Comparison of ENCODE assay signal across 19 cellular contexts in the genomic region with DNA sequence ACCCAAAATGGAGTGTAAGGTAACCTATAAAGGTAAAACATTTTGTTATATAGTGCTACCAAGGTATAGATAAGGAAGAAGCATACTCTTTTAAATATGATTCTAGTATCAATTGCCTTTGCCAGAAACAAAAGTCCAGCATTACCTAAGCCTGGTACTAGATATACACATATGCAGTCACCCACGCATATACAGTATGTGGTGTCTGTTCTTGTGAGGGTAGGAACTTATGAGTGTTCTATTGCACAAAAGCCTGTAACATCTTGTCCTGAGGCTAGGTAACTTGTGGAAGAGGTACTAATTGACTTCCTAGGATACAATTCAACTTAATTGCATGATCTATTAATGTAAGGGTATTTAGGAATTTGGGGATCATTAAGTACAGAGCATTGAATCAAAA. TPM values are rescaled to one million over a fixed set of nuclear protein-coding genes. Genes with fewer than 3 reads are reported as not detected.
"Had no signal": no experiment of that assay in that cellular context is flagged by ENCODE, and none has a peak within 500 bp of the region (broad histone marks: within the 10 kb centered on the region; RNA-seq: fewer than 3 reads in every experiment).

No MANE protein-coding gene starts in this region.

- H3K4me1 ChIP-seq: esophagus squamous epithelium had no signal

- H3K36me3 ChIP-seq: esophagus squamous epithelium had no signal

- H3K4me2 ChIP-seq: hepatocyte, smooth muscle cell had no signal

- H3K4me3 ChIP-seq: dorsolateral prefrontal cortex, esophagus squamous epithelium, hepatocyte, smooth muscle cell had no signal

- H3K4me1 Mint-ChIP-seq: natural killer cell, neural crest cell had no signal

- H3K9me3 ChIP-seq: esophagus squamous epithelium had no signal

- H3K27ac ChIP-seq: dorsolateral prefrontal cortex, esophagus squamous epithelium, hepatocyte had no signal

- H3K27me3 ChIP-seq: dorsolateral prefrontal cortex, esophagus squamous epithelium, hepatocyte had no signal

- H3K4me3 Mint-ChIP-seq: natural killer cell, neural crest cell had no signal

- H3K9me3 Mint-ChIP-seq: natural killer cell, neural crest cell had no signal

- H2AFZ ChIP-seq: hepatocyte had no signal

- DNase-seq: cortex of kidney; dorsolateral prefrontal cortex; effector CD8-positive, alpha-beta T cell; esophagus squamous epithelium; foreskin fibroblast; kidney glomerular epithelial cell; natural killer cell; right cardiac atrium; stimulated activated CD4-positive, alpha-beta T cell treated with anti-CD3 and anti-CD28 coated beads, Interleukin-2, amount 100 ng/mL, for 48 hours; stimulated activated naive CD4-positive, alpha-beta T cell treated with Interleukin-2 at 50 U/mL for 16 hours; trophoblast cell had no signal

- H3K27ac Mint-ChIP-seq: natural killer cell had no signal

- H3K79me2 ChIP-seq: hepatocyte had no signal

- ATAC-seq: natural killer cell, right cardiac atrium had no signal

- H3K36me3 Mint-ChIP-seq: natural killer cell had no signal

RNA-seq across cellular contexts. Expression of a gene that starts 31.3 kb away (rescaled TPM):
- total RNA-seq: chondrocyte, lower leg skin, myocyte, natural killer cell, osteocyte, posterior vena cava, right cardiac atrium had no signal
- polyA plus RNA-seq: hepatocyte, right cardiac atrium, smooth muscle cell had no signal
